In genomic region chr19:55111238-55111831, GRCh38 we compare ENCODE assay signal across 19 cellular contexts. TPM values are rescaled to one million over a fixed set of nuclear protein-coding genes. Genes with fewer than 3 reads are reported as not detected.
DNase-seq lines count a peak whose midpoint lies in the region; TF ChIP-seq lines count a peak whose summit lies in the region.
"Had no signal": no experiment of that assay in that cellular context is flagged by ENCODE, and none has a peak within 500 bp of the region (broad histone marks: within the 10 kb centered on the region; RNA-seq: fewer than 3 reads in every experiment).

No MANE protein-coding gene starts in this region.

- H3K9me3 Mint-ChIP-seq in mesothelial cell of epicardium (no peaks in the 10 kb centered on the region), immature natural killer cell (no peaks in the 10 kb centered on the region)
- H3K9me3 Mint-ChIP-seq: activated naive CD4-positive, alpha-beta T cell treated with anti-CD3 and anti-CD28 coated beads, Interleukin-2, amount 50 U/mL, for 24 hours; endodermal cell had no signal

- H3K4me3 Mint-ChIP-seq in mesothelial cell of epicardium (no peak overlapping the region), immature natural killer cell (no peak overlapping the region)
- H3K4me3 Mint-ChIP-seq: activated naive CD4-positive, alpha-beta T cell treated with anti-CD3 and anti-CD28 coated beads, Interleukin-2, amount 50 U/mL, for 24 hours; endodermal cell had no signal

- H3K27ac Mint-ChIP-seq in mesothelial cell of epicardium (peak overlapping the region; percentile 64), immature natural killer cell (peak overlapping the region in 1 of 6 donors; percentile 26)
- H3K27ac Mint-ChIP-seq: activated naive CD4-positive, alpha-beta T cell treated with anti-CD3 and anti-CD28 coated beads, Interleukin-2, amount 50 U/mL, for 24 hours; endodermal cell had no signal

- H3K36me3 ChIP-seq in HEK293 (ENCODE audit: control insufficient read depth in 2 of 2, insufficient read depth in 1 of 2, low read length in 2 of 2) (peaks cover 0 to 39% of the 10 kb centered on the region in 2 experiments; a peak in 2 of 3 replicates), stomach smooth muscle (ENCODE audit: control insufficient read depth in 2 of 2, insufficient read depth in 2 of 2, low read length in 2 of 2) (peaks cover 0 to 17% of the 10 kb centered on the region in 2 donors), WERI-Rb-1 (peaks cover 6% of the 10 kb centered on the region)

- TF ChIP-seq CTCF in HEK293 (tag by site-specific recombination; IDR thresholded peaks at IDR 0.05) (no peak), coronary artery (IDR thresholded peaks at IDR 0.05) (no peak), mesothelial cell of epicardium (IDR thresholded peaks at IDR 0.05; ENCODE audit: unreplicated experiment) (no peak), WERI-Rb-1 (IDR thresholded peaks at IDR 0.05; ENCODE audit: low read depth, low read length) (no peak), GM10248 (IDR thresholded peaks at IDR 0.05; ENCODE audit: control extremely low read depth, extremely low read depth, low read depth, missing control alignments) (no peak)

- H3K4me1 Mint-ChIP-seq in mesothelial cell of epicardium (peaks cover 23% of the 10 kb centered on the region), immature natural killer cell (peaks cover 16 to 32% of the 10 kb centered on the region in 2 donors)

- CTCF ChIA-PET in HEK293 (lab: Yijun Ruan, JAX): interaction anchor here (0.6 to 1.1 kb wide), 4 partner anchors 23 to 637 kb away, joined by 3 to 4 read pairs (median 3); no protein-coding TSS in a partner anchor
- CTCF ChIA-PET in GM10248 (lab: Yijun Ruan, JAX): interaction anchor here (1.5 kb wide), 1 partner anchor 22 kb away, joined by 10 read pairs; no protein-coding TSS in a partner anchor

- H3K9ac ChIP-seq in stomach smooth muscle (ENCODE audit: low read length in 2 of 2): peak overlapping the region; percentile 54 to 60

- H3K27ac ChIP-seq in HEK293 (ENCODE audit: extremely low read depth, low read depth, low read length) (no peak overlapping the region), coronary artery (peak overlapping the region; percentile 94 to 97), stomach smooth muscle (ENCODE audit: low read length) (peak overlapping the region; percentile 98), WERI-Rb-1 (no peak overlapping the region)
- H3K27ac ChIP-seq: PC-9 had no signal

- H3K4me3 ChIP-seq in HEK293 (ENCODE audit: low read depth, low read length) (no peak overlapping the region), coronary artery (no peak overlapping the region), stomach smooth muscle (ENCODE audit: low read length in 2 of 2) (peak overlapping the region in 1 of 2 donors; percentile 59), WERI-Rb-1 (ENCODE audit: low read depth, low read length) (no peak overlapping the region)
- H3K4me3 ChIP-seq: PC-9 had no signal

- DNase-seq in coronary artery (ENCODE audit: low spot score) (no peak), mesothelial cell of epicardium (ENCODE audit: low spot score in 2 of 2, unreplicated experiment in 2 of 2) (no peak), WERI-Rb-1 (no peak), GM10248 (ENCODE audit: extremely low spot score) (no peak), immature natural killer cell (no peak)
- DNase-seq in stimulated activated CD4-positive, alpha-beta T cell treated with anti-CD3 and anti-CD28 coated beads, Interleukin-2, amount 100 ng/mL, for 48 hours: no peak
- DNase-seq: activated CD8-positive, alpha-beta memory T cell treated with anti-CD3 and anti-CD28 coated beads for 24 hours; endodermal cell; foreskin fibroblast; kidney glomerular epithelial cell; NCI-H1694; NCI-H226; nucleus accumbens; PC-9; stimulated activated CD4-positive, alpha-beta T cell treated with anti-CD3 and anti-CD28 coated beads, Interleukin-2, amount 100 ng/mL, for 24 hours; T-helper 9 cell had no signal

- H3K27me3 Mint-ChIP-seq in mesothelial cell of epicardium (ENCODE audit: low read depth) (no peaks in the 10 kb centered on the region), immature natural killer cell (ENCODE audit: low read depth in 3 of 3) (peaks cover 2 to 4% (median 3%) of the 10 kb centered on the region in 3 donors)
- H3K27me3 Mint-ChIP-seq: activated naive CD4-positive, alpha-beta T cell treated with anti-CD3 and anti-CD28 coated beads, Interleukin-2, amount 50 U/mL, for 24 hours had no signal

- POLR2A ChIA-PET in HEK293 (lab: Yijun Ruan, JAX): no interaction called here
- POLR2A ChIA-PET in GM10248 (lab: Yijun Ruan, JAX): interaction anchor here (0.6 kb wide), 1 partner anchor 93 kb away, joined by 6 read pairs; no protein-coding TSS in a partner anchor

- H3K36me3 Mint-ChIP-seq in mesothelial cell of epicardium: peaks cover 14% of the 10 kb centered on the region
- peaks cover 0 to 7% (median 7%) of the 10 kb centered on the region in 3 donors for H3K36me3 Mint-ChIP-seq in immature natural killer cell

- peaks cover 18% of the 10 kb centered on the region for H3K4me1 ChIP-seq in HEK293 (ENCODE audit: control insufficient read depth, insufficient read depth, low read length)
- peaks cover 69% of the 10 kb centered on the region for H3K4me1 ChIP-seq in stomach smooth muscle (ENCODE audit: control insufficient read depth, insufficient read depth, low read length)

- H3K27me3 ChIP-seq in stomach smooth muscle (ENCODE audit: control insufficient read depth in 1 of 2, insufficient read depth in 2 of 2, low read length in 2 of 2): no peaks in the 10 kb centered on the region
- no peaks in the 10 kb centered on the region for H3K27me3 ChIP-seq in WERI-Rb-1 (ENCODE audit: insufficient read depth, low read depth, severe bottlenecking)

- no peaks in the 10 kb centered on the region for H3K9me3 ChIP-seq in HEK293 (ENCODE audit: control insufficient read depth, insufficient read depth, low read depth, low read length)
- H3K9me3 ChIP-seq in stomach smooth muscle (ENCODE audit: control insufficient read depth in 2 of 2, low read length in 2 of 2): no peaks in the 10 kb centered on the region
- H3K9me3 ChIP-seq in WERI-Rb-1 (ENCODE audit: severe bottlenecking): no peaks in the 10 kb centered on the region

TF ChIP-seq in HEK293, 187 proteins besides CTCF, POLR2A, EP300 and RAD21:
- peak; percentile 67 for TF ChIP-seq PRDM1 (tag by site-specific recombination; IDR thresholded peaks at IDR 0.05)
- no peak for TF ChIP-seq ZNF623 (tag by site-specific recombination; IDR thresholded peaks at IDR 0.05)

RNA-seq across cellular contexts. Expression of gene PPP1R12C, which starts 6.1 kb away (rescaled TPM):
- 100 to 111 TPM (median 109 TPM) in 3 replicates for total RNA-seq in mesothelial cell of epicardium
- polyA plus RNA-seq in immature natural killer cell: 1 to 10 TPM in 2 of 3 donors, under 1 TPM in 1; 0.63 to 8.5 (median 3.5) TPM

RNA-seq across cellular contexts. Expression of gene EPS8L1, which starts 35.7 kb away (rescaled TPM):
- 375 to 425 TPM (median 396 TPM) in 3 replicates for total RNA-seq in mesothelial cell of epicardium
- polyA plus RNA-seq in immature natural killer cell: 1 to 10 TPM; 4.5 to 7.3 (median 6.4) TPM

RNA-seq across cellular contexts. Expression of gene TNNT1, which starts 37.7 kb away (rescaled TPM):
- total RNA-seq in mesothelial cell of epicardium: 47.5 to 57.5 TPM (median 48.9 TPM) in 3 replicates
- not detected for polyA plus RNA-seq in immature natural killer cell

RNA-seq across cellular contexts. Expression of gene TNNI3, which starts 46.2 kb away (rescaled TPM):
- total RNA-seq in mesothelial cell of epicardium: 6.3 to 9.1 TPM (median 8.9 TPM) in 3 replicates
- polyA plus RNA-seq in immature natural killer cell: 1 to 10 TPM in 1 of 3 donors, not detected in 2; 1.5 TPM

RNA-seq across cellular contexts. Expression of gene RDH13, which starts 48.4 kb away (rescaled TPM):
- total RNA-seq in mesothelial cell of epicardium: 81.0 to 88.6 TPM (median 85.7 TPM) in 3 replicates
- 10 to 100 TPM in 1 of 3 donors, 1 to 10 TPM in 2; 4.2 to 17.0 (median 4.5) TPM for polyA plus RNA-seq in immature natural killer cell

Comparison
In these comparisons a context has a peak if more than half of its experiments do, and no peak if none do; other contexts are left out.
1. H3K27ac ChIP-seq: peak in coronary artery (2 of 2) and stomach smooth muscle (single experiment); none in HEK293 (single experiment) and WERI-Rb-1 (single experiment).